ENCODE assay signal across 22 cellular contexts in the genomic region with DNA sequence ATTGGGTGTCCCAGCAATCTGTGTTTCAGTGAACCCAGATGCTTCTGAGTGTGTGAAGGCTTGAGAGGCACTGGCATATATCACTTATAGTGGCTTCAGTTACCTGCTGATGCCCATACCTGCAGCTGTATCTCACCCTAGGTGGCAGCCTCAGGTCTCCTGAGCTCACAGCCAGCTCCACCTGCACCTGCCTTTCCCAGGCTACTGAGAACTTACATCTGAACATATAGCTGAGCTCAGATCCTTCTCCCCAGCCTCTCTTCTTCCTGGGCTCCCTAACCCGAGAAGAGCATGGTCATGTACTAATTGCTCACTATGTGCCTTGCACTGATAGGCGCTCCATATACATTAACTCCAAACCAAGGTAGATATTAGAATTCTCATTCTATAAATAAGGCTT.
"Had no signal": no experiment of that assay in that cellular context is flagged by ENCODE, and none has a peak within 500 bp of the region (broad histone marks: within the 10 kb centered on the region; RNA-seq: fewer than 3 reads in every experiment).

No MANE protein-coding gene starts in this region.

- H3K4me3 Mint-ChIP-seq: dendritic cell treated with granulocyte-macrophage colony-stimulating factor and Interleukin-4, amounts not matched to agents 40 ng/mL and 50 ng/mL, for 4 days; endodermal cell; memory B cell; naive thymus-derived CD4-positive, alpha-beta T cell; nephron; neural progenitor cell; stimulated activated naive CD8-positive, alpha-beta T cell treated with anti-CD3 and anti-CD28 coated beads, Interleukin-15, amount 100 ng/mL, for 72 hours had no signal

- H3K4me2 ChIP-seq: neural progenitor cell, smooth muscle cell had no signal

- H3K27me3 ChIP-seq: gastrocnemius medialis, neural progenitor cell, right lobe of liver, suprapubic skin, transverse colon, upper lobe of right lung, uterus had no signal

- H3K9ac ChIP-seq: neural progenitor cell, parathyroid adenoma had no signal

- H3K4me3 ChIP-seq: gastrocnemius medialis, lung, neural progenitor cell, right lobe of liver, smooth muscle cell, suprapubic skin, transverse colon, upper lobe of right lung, uterus had no signal

- H3K27me3 Mint-ChIP-seq: dendritic cell treated with granulocyte-macrophage colony-stimulating factor and Interleukin-4, amounts not matched to agents 40 ng/mL and 50 ng/mL, for 4 days; naive thymus-derived CD4-positive, alpha-beta T cell; stimulated activated naive CD8-positive, alpha-beta T cell treated with anti-CD3 and anti-CD28 coated beads, Interleukin-15, amount 100 ng/mL, for 72 hours had no signal

- H2AFZ ChIP-seq: neural progenitor cell, parathyroid adenoma had no signal

- H3K36me3 ChIP-seq: gastrocnemius medialis, neural progenitor cell, right lobe of liver, suprapubic skin, transverse colon, upper lobe of right lung, uterus had no signal

- H3K79me2 ChIP-seq: parathyroid adenoma had no signal

- H3K9me3 Mint-ChIP-seq: dendritic cell treated with granulocyte-macrophage colony-stimulating factor and Interleukin-4, amounts not matched to agents 40 ng/mL and 50 ng/mL, for 4 days; endodermal cell; memory B cell; naive thymus-derived CD4-positive, alpha-beta T cell; nephron; neural progenitor cell; stimulated activated naive CD8-positive, alpha-beta T cell treated with anti-CD3 and anti-CD28 coated beads, Interleukin-15, amount 100 ng/mL, for 72 hours had no signal

- H3K27ac ChIP-seq: epithelial cell of prostate, gastrocnemius medialis, neural progenitor cell, parathyroid adenoma, right lobe of liver, suprapubic skin, transverse colon, upper lobe of right lung, uterus had no signal

- H3K27ac Mint-ChIP-seq: dendritic cell treated with granulocyte-macrophage colony-stimulating factor and Interleukin-4, amounts not matched to agents 40 ng/mL and 50 ng/mL, for 4 days; endodermal cell; memory B cell; naive thymus-derived CD4-positive, alpha-beta T cell; neural progenitor cell; progenitor cell of endocrine pancreas; stimulated activated naive CD8-positive, alpha-beta T cell treated with anti-CD3 and anti-CD28 coated beads, Interleukin-15, amount 100 ng/mL, for 72 hours had no signal

- H3K4me1 Mint-ChIP-seq: endodermal cell; memory B cell; stimulated activated naive CD8-positive, alpha-beta T cell treated with anti-CD3 and anti-CD28 coated beads, Interleukin-15, amount 100 ng/mL, for 72 hours had no signal

- DNase-seq: effector CD8-positive, alpha-beta T cell; gastrocnemius medialis; naive thymus-derived CD4-positive, alpha-beta T cell; stimulated activated CD4-positive, alpha-beta T cell treated with anti-CD3 and anti-CD28 coated beads, Interleukin-12 subunit alpha, Interleukin-12 subunit beta, amount 100 ng/mL, for 4 hours; stimulated activated CD4-positive, alpha-beta T cell treated with anti-CD3 and anti-CD28 coated beads, Interleukin-1b, Interleukin-23, amount 100 ng/mL, for 48 hours; stimulated activated CD4-positive, alpha-beta T cell treated with anti-CD3 and anti-CD28 coated beads, Interleukin-4, amount 100 ng/mL, for 1 hour; upper lobe of right lung had no signal

- H3K36me3 Mint-ChIP-seq: memory B cell; naive thymus-derived CD4-positive, alpha-beta T cell; neural progenitor cell had no signal

- ATAC-seq: gastrocnemius medialis; naive thymus-derived CD4-positive, alpha-beta T cell had no signal

- H3K4me1 ChIP-seq: gastrocnemius medialis, neural progenitor cell, parathyroid adenoma, right lobe of liver, suprapubic skin, transverse colon, upper lobe of right lung had no signal

- H3K9me3 ChIP-seq: gastrocnemius medialis, right lobe of liver, suprapubic skin, transverse colon, upper lobe of right lung, uterus had no signal
